11 cellular contexts compared by ENCODE assay signal in genomic region chr1:25033030-25033827, GRCh38.
DNase-seq lines count a peak whose midpoint lies in the region; ATAC-seq, FAIRE-seq and TF ChIP-seq lines count a peak whose summit lies in the region.
"Had no signal": no experiment of that assay in that cellular context is flagged by ENCODE, and none has a peak within 500 bp of the region (broad histone marks: within the 10 kb centered on the region; RNA-seq: fewer than 3 reads in every experiment).

No MANE protein-coding gene starts in this region.

- H3K27me3 ChIP-seq in K562 (ENCODE audit: control insufficient read depth in 2 of 2, insufficient read depth in 2 of 2, low read length in 2 of 2) (peaks cover 21 to 65% of the 10 kb centered on the region in 2 experiments), MG63 (no peaks in the 10 kb centered on the region)

- H3K4me3 ChIP-seq in NB4 (ENCODE audit: low read depth, low read length) (peak overlapping the region; percentile 10), K562 (no peak overlapping the region), MG63 (no peak overlapping the region)
- H3K4me3 ChIP-seq: breast epithelium had no signal

- POLR2A ChIA-PET in K562 (lab: Yijun Ruan, JAX) = interaction anchor here (0.8 to 1.8 kb wide), 2 partner anchors 10 to 832 kb away, joined by 3 to 5 read pairs; no protein-coding TSS in a partner anchor

- peaks cover 6% of the 10 kb centered on the region; the same call in 1 of the 2 replicates for H4K20me1 ChIP-seq in K562 (replicated peaks; ENCODE audit: control insufficient read depth, insufficient read depth, low read length)

- no peak for DNase-seq in activated T-cell treated with anti-CD3 and anti-CD28 coated beads, Interleukin-2, amount 50 U/mL, for 4 hours
- DNase-seq in activated T-cell treated with anti-CD3 and anti-CD28 coated beads for 4 hours (no peak), NB4 (ENCODE audit: low read depth) (no peak), K562 (ENCODE audit: extremely low read depth in 1 of 4, low spot score in 3 of 4) (no peak), MG63 (no peak)
- DNase-seq: H7, NCI-H1694 treated with DMSO at 0.1 percent for 48 hours had no signal

- TF ChIP-seq EP300 in K562 (IDR thresholded peaks at IDR 0.05; ENCODE audit: low read length) = no peak

- no peak overlapping the region for H3K4me2 ChIP-seq in K562 (ENCODE audit: insufficient read depth, low read length)

- H3K79me2 ChIP-seq in K562 (ENCODE audit: control insufficient read depth, insufficient read depth, low read length) = no peaks in the 10 kb centered on the region

- H2AFZ ChIP-seq in K562 (ENCODE audit: low read depth, low read length) = 0 out of 2 replicates have a peak overlapping the region, but pooled peaks have one; percentile 12

- H3K9me3 Mint-ChIP-seq in activated T-cell treated with anti-CD3 and anti-CD28 coated beads, Interleukin-2, amount 50 U/mL, for 4 hours = no peaks in the 10 kb centered on the region
- peaks cover 5% of the 10 kb centered on the region for H3K9me3 Mint-ChIP-seq in stimulated activated memory B cell treated with anti-CD40 and anti-IgM and Interleukin-4, amounts not matched to agents 10 μg/mL and 1 μg/mL and 100 μg/mL, for 72 hours

- TF ChIP-seq POLR2A in NB4 (IDR thresholded peaks at IDR 0.05; ENCODE audit: extremely low read depth, insufficient read length) = no peak
- TF ChIP-seq POLR2A in K562 (conservative IDR thresholded peaks at IDR 0.05) = no peak

- peaks cover 73% of the 10 kb centered on the region for H3K4me1 Mint-ChIP-seq in activated T-cell treated with anti-CD3 and anti-CD28 coated beads, Interleukin-2, amount 50 U/mL, for 4 hours (ENCODE audit: low read depth)
- H3K4me1 Mint-ChIP-seq in stimulated activated memory B cell treated with anti-CD40 and anti-IgM and Interleukin-4, amounts not matched to agents 10 μg/mL and 1 μg/mL and 100 μg/mL, for 72 hours = peaks cover 79% of the 10 kb centered on the region

- in situ Hi-C loops in K562 (cut with MboI) = no loop called here

- 24% methylated on average over 12 of the region's 12 CpGs for WGBS in K562 (ENCODE audit: insufficient coverage, low coverage, missing lambda C conversion rate)

- CTCF ChIA-PET in K562 (lab: Yijun Ruan, JAX; ENCODE audit: low intra/inter-chr PET ratio) = no interaction called here

- H3K9ac ChIP-seq in K562 (ENCODE audit: insufficient read depth in 1 of 2, low read depth in 2 of 2, low read length in 2 of 2) = 0 out of 4 replicates have a peak overlapping the region, but pooled peaks of 1 of the 2 experiments have one; percentile 31

- no TSS peak for BruUV-seq in K562 (replicated peaks; lab: Mats Ljungman, UMichigan)

- no peak for TF ChIP-seq RAD21 in K562 (CRISPR knock-in tag; conservative IDR thresholded peaks at IDR 0.05 in 1 of 2, IDR thresholded peaks at IDR 0.05 in 1 of 2)

- ATAC-seq in activated T-cell treated with anti-CD3 and anti-CD28 coated beads, Interleukin-2, amount 50 U/mL, for 4 hours = no peak
- ATAC-seq in K562 = no peak
- ATAC-seq in stimulated activated memory B cell treated with anti-CD40 and anti-IgM and Interleukin-4, amounts not matched to agents 10 μg/mL and 1 μg/mL and 100 μg/mL, for 72 hours = no peak
- ATAC-seq in HG02798 (IDR thresholded peaks at IDR 0.05; ENCODE audit: poor library complexity, unreplicated experiment) = no peak
- ATAC-seq in GM21447 (IDR thresholded peaks at IDR 0.05; ENCODE audit: unreplicated experiment) = no peak

- H3K9me3 ChIP-seq in K562 (replicated peaks; ENCODE audit: control insufficient read depth, insufficient read depth, low read depth, low read length) (no peaks in the 10 kb centered on the region), MG63 (no peaks in the 10 kb centered on the region)
- H3K9me3 ChIP-seq: breast epithelium had no signal

- H3K27ac Mint-ChIP-seq in stimulated activated memory B cell treated with anti-CD40 and anti-IgM and Interleukin-4, amounts not matched to agents 10 μg/mL and 1 μg/mL and 100 μg/mL, for 72 hours = no peak overlapping the region

- no peak overlapping the region for H3K27ac ChIP-seq in K562 (ENCODE audit: extremely low read depth, low read depth, low read length)
- H3K27ac ChIP-seq: breast epithelium had no signal

- H3K4me1 ChIP-seq in K562 (replicated peaks in 1 of 2; ENCODE audit: control insufficient read depth in 2 of 2, insufficient read depth in 2 of 2, low read length in 2 of 2) = peaks cover 0 to 9% of the 10 kb centered on the region in 2 experiments; a peak in 2 of 5 replicates
- H3K4me1 ChIP-seq: breast epithelium had no signal

- intact Hi-C loops in K562 (cut with micrococcal nuclease) = no loop called here

- no peak for TF ChIP-seq CTCF in NB4 (IDR thresholded peaks at IDR 0.05; ENCODE audit: low read depth, low read length)
- TF ChIP-seq CTCF in K562 (IDR thresholded peaks at IDR 0.05 in 2 of 3, conservative IDR thresholded peaks at IDR 0.05 in 1 of 3; ENCODE audit: insufficient read depth in 2 of 3, low read depth in 1 of 3, low read length in 3 of 3) = no peak

- H3K36me3 Mint-ChIP-seq in activated T-cell treated with anti-CD3 and anti-CD28 coated beads, Interleukin-2, amount 50 U/mL, for 4 hours (ENCODE audit: insufficient read depth) = no peaks in the 10 kb centered on the region
- H3K36me3 Mint-ChIP-seq in stimulated activated memory B cell treated with anti-CD40 and anti-IgM and Interleukin-4, amounts not matched to agents 10 μg/mL and 1 μg/mL and 100 μg/mL, for 72 hours = peaks cover 6% of the 10 kb centered on the region

- FAIRE-seq in K562 (lab: Jason Lieb, UNC) = peak; percentile 74

- H3K27me3 Mint-ChIP-seq in activated T-cell treated with anti-CD3 and anti-CD28 coated beads, Interleukin-2, amount 50 U/mL, for 4 hours (ENCODE audit: low read depth) = no peaks in the 10 kb centered on the region
- H3K27me3 Mint-ChIP-seq in stimulated activated memory B cell treated with anti-CD40 and anti-IgM and Interleukin-4, amounts not matched to agents 10 μg/mL and 1 μg/mL and 100 μg/mL, for 72 hours = no peaks in the 10 kb centered on the region

- H3K9me1 ChIP-seq in K562 (ENCODE audit: control insufficient read depth, insufficient read depth, low read length) = no peaks in the 10 kb centered on the region

- H3K4me3 Mint-ChIP-seq in activated T-cell treated with anti-CD3 and anti-CD28 coated beads, Interleukin-2, amount 50 U/mL, for 4 hours = peak overlapping the region; percentile 76
- peak overlapping the region; percentile 81 for H3K4me3 Mint-ChIP-seq in stimulated activated memory B cell treated with anti-CD40 and anti-IgM and Interleukin-4, amounts not matched to agents 10 μg/mL and 1 μg/mL and 100 μg/mL, for 72 hours

- H3K36me3 ChIP-seq in K562 (ENCODE audit: control insufficient read depth, insufficient read depth, low read length) (no peaks in the 10 kb centered on the region), MG63 (no peaks in the 10 kb centered on the region)
- H3K36me3 ChIP-seq: breast epithelium had no signal

TF ChIP-seq in K562, 482 proteins besides CTCF, POLR2A, EP300 and RAD21:
- TF ChIP-seq RBM25 (IDR thresholded peaks at IDR 0.05; ENCODE audit: low read depth, low read length, severe bottlenecking) (peak; percentile 76), HMGXB4 (CRISPR knock-in tag; IDR thresholded peaks at IDR 0.05) (no peak), ZNF197 (CRISPR knock-in tag; IDR thresholded peaks at IDR 0.05; ENCODE audit: low read depth) (no peak), DDX20 (tag; IDR thresholded peaks at IDR 0.05; ENCODE audit: low read depth) (no peak), ZC3H4 (CRISPR knock-in tag; IDR thresholded peaks at IDR 0.05; ENCODE audit: borderline replicate concordance) (0 out of 2 replicates have a peak, but pooled peaks have one; percentile 22), GABPB1 (CRISPR knock-in tag; IDR thresholded peaks at IDR 0.05) (0 out of 2 replicates have a peak, but pooled peaks have one; percentile 23)
